10 cellular contexts compared by ENCODE assay signal in the genomic region with DNA sequence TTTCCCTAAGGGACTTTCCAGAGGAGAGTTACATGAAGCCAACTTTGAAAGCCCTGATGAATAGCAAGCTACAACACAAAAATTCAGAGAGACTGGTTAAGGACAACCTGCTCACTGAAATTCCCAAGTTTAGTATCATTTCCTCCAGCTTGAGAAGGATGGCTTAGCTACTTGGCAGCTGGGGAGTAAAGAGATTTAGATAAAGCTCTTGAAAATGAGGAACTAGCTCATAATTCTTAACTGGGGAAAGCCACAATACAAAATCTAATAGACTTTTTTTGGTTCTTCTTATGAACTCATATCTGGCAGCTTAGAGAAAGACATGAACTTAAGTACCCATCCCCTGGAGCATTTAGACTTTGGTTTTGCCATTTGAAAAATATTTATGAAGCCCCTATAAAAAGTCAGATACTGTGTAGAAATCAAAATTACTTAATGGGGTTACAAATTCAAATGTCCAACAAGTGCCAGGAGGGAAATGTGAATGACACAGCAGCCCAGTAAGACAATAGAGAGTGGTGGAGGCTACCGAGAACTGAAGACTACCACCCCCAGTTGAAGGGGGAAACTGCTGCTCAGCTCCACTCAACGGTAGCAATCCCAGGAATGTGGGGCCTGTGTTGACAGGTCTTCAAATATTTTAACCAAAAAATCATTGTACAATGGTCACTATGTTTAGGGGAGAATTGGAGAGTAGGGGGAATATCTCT.
DNase-seq lines count a peak whose midpoint lies in the region; ATAC-seq, FAIRE-seq and TF ChIP-seq lines count a peak whose summit lies in the region.
"Had no signal": no experiment of that assay in that cellular context is flagged by ENCODE, and none has a peak within 500 bp of the region (broad histone marks: within the 10 kb centered on the region; RNA-seq: fewer than 3 reads in every experiment).

No MANE protein-coding gene starts in this region.

- intact Hi-C loops in adrenal gland (cut with DNase I): no loop called here

- H3K4me3 ChIP-seq in AG04449 (ENCODE audit: low read depth, low read length) (no peak overlapping the region), adrenal gland (no peak overlapping the region)

- no peaks in the 10 kb centered on the region for H3K27me3 ChIP-seq in adrenal gland

- WGBS in adrenal gland, 4 donors: 39 to 59% (median 47%) methylated on average over 2 of the region's 2 CpGs

- no peak overlapping the region for H3K27ac ChIP-seq in adrenal gland

- DNase-seq in AG04449 (ENCODE audit: low read depth, low spot score): peak; percentile 38
- peak; percentile 80 for DNase-seq in SIG-M5 treated with dmso at 0.1 percent for 504 hours (lab: John Stamatoyannopoulos, UW; ENCODE audit: unreplicated experiment)
- no peak for DNase-seq in middle frontal gyrus (ENCODE audit: extremely low spot score, low spot score)
- DNase-seq in NK-92 (lab: John Stamatoyannopoulos, UW; ENCODE audit: unreplicated experiment): no peak
- no peak for DNase-seq in adrenal gland
- DNase-seq in RCC 7860 (ENCODE audit: low spot score): no peak
- DNase-seq: activated T-cell treated with anti-CD3 and anti-CD28 coated beads, Interleukin-2, amount 50 U/mL, for 24 hours; PC-3 had no signal

- ATAC-seq in GM19397 (IDR thresholded peaks at IDR 0.05; ENCODE audit: unreplicated experiment) (peak; percentile 76), HG03066 (IDR thresholded peaks at IDR 0.05; ENCODE audit: low read depth, unreplicated experiment) (peak; percentile 94)
- ATAC-seq: PC-3 had no signal

- POLR2A ChIA-PET in AG04449 (lab: Yijun Ruan, JAX): no interaction called here

- FAIRE-seq in RCC 7860 (lab: Jason Lieb, UNC): no peak

- no peaks in the 10 kb centered on the region for H3K9me3 ChIP-seq in adrenal gland (replicated peaks in 1 of 3)

- no peaks in the 10 kb centered on the region for H3K36me3 ChIP-seq in adrenal gland (replicated peaks in 1 of 2)

- no peak for TF ChIP-seq POLR2A in adrenal gland (IDR thresholded peaks at IDR 0.05)

- no peaks in the 10 kb centered on the region for H3K4me1 ChIP-seq in adrenal gland (replicated peaks in 1 of 2)

- CTCF ChIA-PET in AG04449 (lab: Yijun Ruan, JAX): interaction anchor here (0.9 to 21.2 kb wide), 5 partner anchors 12 to 390 kb away, joined by 3 to 686 read pairs (median 225); no protein-coding TSS in a partner anchor

- TF ChIP-seq CTCF in AG04449 (IDR thresholded peaks at IDR 0.05; ENCODE audit: insufficient read depth, low read length, missing control alignments) (no peak), adrenal gland (IDR thresholded peaks at IDR 0.05) (no peak)

Comparison
In these comparisons a context has a peak if more than half of its experiments do, and no peak if none do; other contexts are left out.
1. DNase-seq: peak in AG04449 (single experiment) and SIG-M5 treated with dmso at 0.1 percent for 504 hours (single experiment); none in middle frontal gyrus (single experiment), NK-92 (single experiment), adrenal gland (0 of 7) and RCC 7860 (single experiment).